ENCODE assay signal across 18 cellular contexts in genomic region chr7:44891791-44892190, GRCh38. TPM values are rescaled to one million over a fixed set of nuclear protein-coding genes. Genes with fewer than 3 reads are reported as not detected.
DNase-seq lines count a peak whose midpoint lies in the region; ATAC-seq lines count a peak whose summit lies in the region.
"Had no signal": no experiment of that assay in that cellular context is flagged by ENCODE, and none has a peak within 500 bp of the region (broad histone marks: within the 10 kb centered on the region; RNA-seq: fewer than 3 reads in every experiment).

No MANE protein-coding gene starts in this region.

- H3K4me3 Mint-ChIP-seq in activated T-cell treated with anti-CD3 and anti-CD28 coated beads, Interleukin-2, amount 50 U/mL, for 72 hours: peak overlapping the region; percentile 26 to 62
- no peak overlapping the region for H3K4me3 Mint-ChIP-seq in activated CD4-positive, alpha-beta memory T cell treated with anti-CD3 and anti-CD28 coated beads, Interleukin-2, amount 10 ng/mL, durations not matched to agents 7 days and 5 days
- H3K4me3 Mint-ChIP-seq in effector memory CD8-positive, alpha-beta T cell: peak overlapping the region; percentile 65 to 71

- H3K4me1 Mint-ChIP-seq in activated T-cell treated with anti-CD3 and anti-CD28 coated beads, Interleukin-2, amount 50 U/mL, for 72 hours (ENCODE audit: low read depth): peaks cover 51% of the 10 kb centered on the region
- H3K4me1 Mint-ChIP-seq in activated CD4-positive, alpha-beta memory T cell treated with anti-CD3 and anti-CD28 coated beads, Interleukin-2, amount 10 ng/mL, durations not matched to agents 7 days and 5 days: peaks cover 35% of the 10 kb centered on the region
- H3K4me1 Mint-ChIP-seq in effector memory CD8-positive, alpha-beta T cell (ENCODE audit: low read depth in 2 of 2): peaks cover 22 to 34% of the 10 kb centered on the region in 2 donors

- no peak for DNase-seq in activated T-cell treated with anti-CD3 and anti-CD28 coated beads, Interleukin-2, amount 50 U/mL, for 72 hours
- DNase-seq in activated T-cell treated with anti-CD3 and anti-CD28 coated beads, Interleukin-2, amount 50 U/mL, for 48 hours: no peak
- DNase-seq in activated CD4-positive, alpha-beta memory T cell treated with anti-CD3 and anti-CD28 coated beads, Interleukin-2, amount 10 ng/mL, durations not matched to agents 7 days and 5 days: no peak
- DNase-seq in effector memory CD8-positive, alpha-beta T cell: no peak
- DNase-seq in substantia nigra (lab: John Stamatoyannopoulos, UW) (peak in 2 of 49 donors; percentile 35 to 38), COR-L47 (lab: John Stamatoyannopoulos, UW) (no peak)
- no peak for DNase-seq in activated effector memory CD4-positive, alpha-beta T cell treated with Interleukin-2 at 50 U/mL for 16 hours
- DNase-seq: colonic mucosa, foreskin keratinocyte, GDM1, GM23248, midbrain, NCI-H1048, NCI-H748 treated with DMSO at 0.1 percent for 48 hours, PC-3 had no signal

- peak overlapping the region; percentile 89 for H3K27ac Mint-ChIP-seq in activated T-cell treated with anti-CD3 and anti-CD28 coated beads, Interleukin-2, amount 50 U/mL, for 72 hours
- H3K27ac Mint-ChIP-seq in activated CD4-positive, alpha-beta memory T cell treated with anti-CD3 and anti-CD28 coated beads, Interleukin-2, amount 10 ng/mL, durations not matched to agents 7 days and 5 days: peak overlapping the region; percentile 79
- H3K27ac Mint-ChIP-seq in effector memory CD8-positive, alpha-beta T cell: peak overlapping the region; percentile 95 to 98

- H3K27me3 Mint-ChIP-seq in activated T-cell treated with anti-CD3 and anti-CD28 coated beads, Interleukin-2, amount 50 U/mL, for 72 hours (ENCODE audit: low read depth): no peaks in the 10 kb centered on the region
- no peaks in the 10 kb centered on the region for H3K27me3 Mint-ChIP-seq in activated CD4-positive, alpha-beta memory T cell treated with anti-CD3 and anti-CD28 coated beads, Interleukin-2, amount 10 ng/mL, durations not matched to agents 7 days and 5 days
- H3K27me3 Mint-ChIP-seq in effector memory CD8-positive, alpha-beta T cell: no peaks in the 10 kb centered on the region
- H3K27me3 Mint-ChIP-seq: IgD-negative memory B cell had no signal

- H3K27ac ChIP-seq in substantia nigra (ENCODE audit: low read depth, low read length, poor library complexity, severe bottlenecking): peak overlapping the region; percentile 23
- H3K27ac ChIP-seq: colonic mucosa, foreskin keratinocyte, GM23248, parathyroid adenoma had no signal

- no peaks in the 10 kb centered on the region for H3K36me3 Mint-ChIP-seq in activated T-cell treated with anti-CD3 and anti-CD28 coated beads, Interleukin-2, amount 50 U/mL, for 72 hours (ENCODE audit: insufficient read depth in 2 of 2)
- H3K36me3 Mint-ChIP-seq in activated CD4-positive, alpha-beta memory T cell treated with anti-CD3 and anti-CD28 coated beads, Interleukin-2, amount 10 ng/mL, durations not matched to agents 7 days and 5 days (ENCODE audit: low read depth): no peaks in the 10 kb centered on the region
- peaks cover 15% of the 10 kb centered on the region for H3K36me3 Mint-ChIP-seq in effector memory CD8-positive, alpha-beta T cell (ENCODE audit: insufficient read depth)

- POLR2A ChIA-PET in activated CD4-positive, alpha-beta memory T cell treated with anti-CD3 and anti-CD28 coated beads, Interleukin-2, amount 10 ng/mL, durations not matched to agents 7 days and 5 days (lab: Charles Lee): interaction anchor here (0.8 to 2.8 kb wide), 5 partner anchors 10 to 64 kb away, joined by 3 to 19 read pairs (median 4); partner anchors contain the start of gene H2AZ2

- CTCF ChIA-PET in activated CD4-positive, alpha-beta memory T cell treated with anti-CD3 and anti-CD28 coated beads, Interleukin-2, amount 10 ng/mL, durations not matched to agents 7 days and 5 days (lab: Charles Lee): interaction anchor here (1.0 to 1.6 kb wide), 4 partner anchors 10 to 42 kb away, joined by 3 to 5 read pairs (median 3); no protein-coding TSS in a partner anchor

- H3K9me3 Mint-ChIP-seq in activated T-cell treated with anti-CD3 and anti-CD28 coated beads, Interleukin-2, amount 50 U/mL, for 72 hours: no peaks in the 10 kb centered on the region
- no peaks in the 10 kb centered on the region for H3K9me3 Mint-ChIP-seq in activated CD4-positive, alpha-beta memory T cell treated with anti-CD3 and anti-CD28 coated beads, Interleukin-2, amount 10 ng/mL, durations not matched to agents 7 days and 5 days
- H3K9me3 Mint-ChIP-seq in effector memory CD8-positive, alpha-beta T cell: no peaks in the 10 kb centered on the region
- H3K9me3 Mint-ChIP-seq: IgD-negative memory B cell had no signal

- no peak for ATAC-seq in activated T-cell treated with anti-CD3 and anti-CD28 coated beads, Interleukin-2, amount 50 U/mL, for 72 hours (replicated peaks in 1 of 2)
- peak; percentile 4 for ATAC-seq in effector memory CD8-positive, alpha-beta T cell (replicated peaks)
- no peak for ATAC-seq in HG03457 (IDR thresholded peaks at IDR 0.05; ENCODE audit: unreplicated experiment)
- ATAC-seq: foreskin keratinocyte, PC-3 had no signal

RNA-seq across cellular contexts. Expression of gene PURB, which starts 6.5 kb away (rescaled TPM):
- 10 to 100 TPM; 27.1 to 29.6 TPM for total RNA-seq in activated T-cell treated with anti-CD3 and anti-CD28 coated beads, Interleukin-2, amount 50 U/mL, for 72 hours
- 10 to 100 TPM; 27.7 to 29.3 TPM for total RNA-seq in activated CD4-positive, alpha-beta memory T cell treated with anti-CD3 and anti-CD28 coated beads, Interleukin-2, amount 10 ng/mL, durations not matched to agents 7 days and 5 days

RNA-seq across cellular contexts. Expression of gene H2AZ2, which starts 43.9 kb away (rescaled TPM):
- 100 to 1,000 TPM; 233 to 274 TPM for total RNA-seq in activated T-cell treated with anti-CD3 and anti-CD28 coated beads, Interleukin-2, amount 50 U/mL, for 72 hours
- 100 to 1,000 TPM; 322 to 330 TPM for total RNA-seq in activated CD4-positive, alpha-beta memory T cell treated with anti-CD3 and anti-CD28 coated beads, Interleukin-2, amount 10 ng/mL, durations not matched to agents 7 days and 5 days
